16 cellular contexts compared by ENCODE assay signal in genomic region chr7:92739091-92739490, GRCh38.
"Had no signal": no experiment of that assay in that cellular context is flagged by ENCODE, and none has a peak within 500 bp of the region (broad histone marks: within the 10 kb centered on the region; RNA-seq: fewer than 3 reads in every experiment).

No MANE protein-coding gene starts in this region.

- DNase-seq: activated B cell treated with CpG ODN at 0.5 μM for 24 hours; activated CD4-positive, alpha-beta T cell treated with anti-CD3 and anti-CD28 coated beads, Interleukin-2, amount 50 U/mL, for 48 hours; activated CD8-positive, alpha-beta memory T cell treated with anti-CD3 and anti-CD28 coated beads, Interleukin-2, amount 50 U/mL, for 48 hours; activated effector memory CD4-positive, alpha-beta T cell treated with anti-CD3 and anti-CD28 coated beads, Interleukin-2, amount 50 U/mL, for 16 hours; esophagus squamous epithelium; foreskin keratinocyte; immature natural killer cell; left colon; mucosa of descending colon; naive thymus-derived CD8-positive, alpha-beta T cell; retina; stimulated activated CD4-positive, alpha-beta T cell treated with anti-CD3 and anti-CD28 coated beads, Interleukin-4, amount 100 ng/mL, for 4 hours; T-helper 17 cell; thyroid gland had no signal

- H3K9me3 ChIP-seq: ascending aorta, esophagus squamous epithelium, mucosa of descending colon, neutrophil, thyroid gland had no signal

- H3K36me3 ChIP-seq: ascending aorta, esophagus squamous epithelium, neutrophil, thyroid gland had no signal

- H3K27me3 ChIP-seq: ascending aorta, esophagus squamous epithelium, foreskin keratinocyte, neutrophil, thyroid gland had no signal

- H3K27me3 Mint-ChIP-seq: activated B cell treated with CpG ODN at 0.5 μM for 24 hours; naive thymus-derived CD8-positive, alpha-beta T cell; T-helper 17 cell had no signal

- H3K4me3 Mint-ChIP-seq: activated B cell treated with CpG ODN at 0.5 μM for 24 hours; immature natural killer cell; naive thymus-derived CD8-positive, alpha-beta T cell; T-helper 17 cell had no signal

- H3K4me3 ChIP-seq: ascending aorta, esophagus squamous epithelium, mucosa of descending colon, thyroid gland had no signal

- H3K9me3 Mint-ChIP-seq: activated B cell treated with CpG ODN at 0.5 μM for 24 hours, immature natural killer cell had no signal

- H3K27ac Mint-ChIP-seq: activated B cell treated with CpG ODN at 0.5 μM for 24 hours; naive thymus-derived CD8-positive, alpha-beta T cell; T-helper 17 cell had no signal

- H3K4me1 ChIP-seq: ascending aorta, esophagus squamous epithelium had no signal

- ATAC-seq: foreskin keratinocyte; left colon; mucosa of descending colon; naive thymus-derived CD8-positive, alpha-beta T cell; T-helper 17 cell had no signal

- H3K27ac ChIP-seq: ascending aorta, esophagus squamous epithelium, foreskin keratinocyte, neutrophil, thyroid gland had no signal
